In genomic region chr10:51879238-51879637, GRCh38 we compare ENCODE assay signal across 9 cellular contexts.
DNase-seq lines count a peak whose midpoint lies in the region; ATAC-seq, FAIRE-seq and TF ChIP-seq lines count a peak whose summit lies in the region.
"Had no signal": no experiment of that assay in that cellular context is flagged by ENCODE, and none has a peak within 500 bp of the region (broad histone marks: within the 10 kb centered on the region; RNA-seq: fewer than 3 reads in every experiment).

No MANE protein-coding gene starts in this region.

- H3K9ac ChIP-seq in GM12878 (ENCODE audit: control insufficient read depth, insufficient read depth, low read length), result no peak overlapping the region

- H3K4me3 Mint-ChIP-seq in mesothelial cell of epicardium, result no peak overlapping the region

- H3K36me3 ChIP-seq in GM12878 (ENCODE audit: control insufficient read depth in 2 of 2, insufficient read depth in 2 of 2, low read length in 1 of 2), result no peaks in the 10 kb centered on the region
- H3K36me3 ChIP-seq: neutrophil had no signal

- no peaks in the 10 kb centered on the region for H3K27me3 Mint-ChIP-seq in mesothelial cell of epicardium (ENCODE audit: low read depth)

- POLR2A ChIA-PET in GM12878 (lab: Charles Lee), result no interaction called here

- H3K27ac ChIP-seq in GM12878 (ENCODE audit: control insufficient read depth, insufficient read depth), result no peak overlapping the region
- H3K27ac ChIP-seq: neutrophil had no signal

- TF ChIP-seq CTCF in GM12878 (IDR thresholded peaks at IDR 0.05 in 2 of 3, conservative IDR thresholded peaks at IDR 0.05 in 1 of 3; ENCODE audit: control insufficient read depth in 2 of 3, extremely low read depth in 1 of 3, insufficient read depth in 1 of 3, low read depth in 3 of 3, low read length in 3 of 3), result no peak
- no peak for TF ChIP-seq CTCF in mesothelial cell of epicardium (IDR thresholded peaks at IDR 0.05; ENCODE audit: unreplicated experiment)

- no peak overlapping the region for H3K4me2 ChIP-seq in GM12878 (ENCODE audit: control insufficient read depth, insufficient read depth)

- no peaks in the 10 kb centered on the region for H4K20me1 ChIP-seq in GM12878 (ENCODE audit: control insufficient read depth, insufficient read depth)

- CTCF ChIA-PET in GM12878 (lab: Yijun Ruan, JAX), result interaction anchor here (1.0 to 1.1 kb wide), 2 partner anchors 11 to 40 kb away, joined by 3 to 4 read pairs; no protein-coding TSS in a partner anchor

- no peaks in the 10 kb centered on the region for H3K9me3 ChIP-seq in GM12878 (replicated peaks; ENCODE audit: control insufficient read depth, insufficient read depth, low read length)
- H3K9me3 ChIP-seq: neutrophil had no signal

- peaks cover 14% of the 10 kb centered on the region for H3K9me3 Mint-ChIP-seq in mesothelial cell of epicardium

- no peak for FAIRE-seq in GM12878 (lab: Jason Lieb, UNC)

- TF ChIP-seq POLR2A in GM12878 (IDR thresholded peaks at IDR 0.05; ENCODE audit: low read depth, low read length), result no peak

- intact Hi-C loops in GM12878 (cut with micrococcal nuclease; ENCODE audit: unreplicated experiment), result no loop called here

- no TSS peak for BruUV-seq in GM12878 (replicated peaks; lab: Mats Ljungman, UMichigan)

- peak overlapping the region; percentile 39 for H3K27ac Mint-ChIP-seq in mesothelial cell of epicardium

- RAD21 ChIA-PET in GM12878 (lab: Charles Lee; ENCODE audit: unreplicated experiment), result interaction anchor here (0.5 to 1.5 kb wide), 4 partner anchors 9 to 81 kb away, joined by 3 to 4 read pairs (median 4); no protein-coding TSS in a partner anchor

- peaks cover 9% of the 10 kb centered on the region for H3K4me1 Mint-ChIP-seq in mesothelial cell of epicardium

- no peak overlapping the region for H3K4me3 ChIP-seq in GM12878

- DNase-seq in GM04504 (ENCODE audit: low read depth) (peak; percentile 98), HPDE6-E6E7 (ENCODE audit: extremely low spot score) (peak; percentile 64), GM12878 (ENCODE audit: low read depth, low spot score) (peak; percentile 52), mesothelial cell of epicardium (ENCODE audit: low spot score in 2 of 2, unreplicated experiment in 2 of 2) (no peak), NCI-H146 (lab: John Stamatoyannopoulos, UW) (no peak), HT-29 (ENCODE audit: low spot score) (no peak), NCI-H146 treated with DMSO at 0.1 percent for 48 hours (lab: John Stamatoyannopoulos, UW; ENCODE audit: unreplicated experiment) (no peak)

- SMC1A ChIA-PET in GM12878 (lab: Charles Lee; ENCODE audit: uncharacterized antibody, unreplicated experiment), result interaction anchor here (1.1 to 1.4 kb wide), 3 partner anchors 14 to 261 kb away, joined by 3 to 4 read pairs (median 3); no protein-coding TSS in a partner anchor

- no peaks in the 10 kb centered on the region; the same call in 1 of the 2 replicates for H3K4me1 ChIP-seq in GM12878 (ENCODE audit: control insufficient read depth, insufficient read depth, low read length)

- no peaks in the 10 kb centered on the region for H3K79me2 ChIP-seq in GM12878 (ENCODE audit: control insufficient read depth, insufficient read depth, low read length)

- no peak for TF ChIP-seq RAD21 in GM12878 (IDR thresholded peaks at IDR 0.05; ENCODE audit: insufficient read depth, low read depth, low read length)

- peaks cover 6% of the 10 kb centered on the region for H3K36me3 Mint-ChIP-seq in mesothelial cell of epicardium

- peak overlapping the region; percentile 61 for H2AFZ ChIP-seq in GM12878 (ENCODE audit: control insufficient read depth, low read depth, low read length)

- ATAC-seq in GM21515 (IDR thresholded peaks at IDR 0.05; ENCODE audit: unreplicated experiment) (peak; percentile 90), GM12878 (peak; percentile 92)

- WGBS in GM12878 (ENCODE audit: insufficient coverage, insufficient replicate concordance, low lambda C conversion rate, missing lambda C conversion rate), result 0% methylated on average over 1 of the region's 1 CpG

- TF ChIP-seq EP300 in GM12878 (IDR thresholded peaks at IDR 0.05; ENCODE audit: borderline replicate concordance in 1 of 2, control insufficient read depth in 1 of 2, low read depth in 2 of 2, low read length in 2 of 2), result no peak

- in situ Hi-C loops in GM12878 (cut with MboI), result no loop called here

- no peaks in the 10 kb centered on the region for H3K27me3 ChIP-seq in GM12878 (replicated peaks in 1 of 2; ENCODE audit: control insufficient read depth in 2 of 2, insufficient read depth in 2 of 2, low read length in 1 of 2)
- H3K27me3 ChIP-seq: neutrophil had no signal

TF ChIP-seq in GM12878, 131 proteins besides CTCF, POLR2A, EP300 and RAD21:
- TF ChIP-seq ATF2 (IDR thresholded peaks at IDR 0.05; ENCODE audit: low read length), result peak; percentile 20; the same call in 1 of the 2 replicates
- peak; percentile 32 for TF ChIP-seq JUNB (IDR thresholded peaks at IDR 0.05)
- 0 out of 2 replicates have a peak, but pooled peaks have one; percentile 21 for TF ChIP-seq ATF7 (IDR thresholded peaks at IDR 0.05; ENCODE audit: low read depth)
- no peak for TF ChIP-seq MEF2A (IDR thresholded peaks at IDR 0.05; ENCODE audit: insufficient read depth, low read depth, low read length)
- peak; percentile 25 for TF ChIP-seq SKIL (IDR thresholded peaks at IDR 0.05; ENCODE audit: low read depth, poor library complexity, severe bottlenecking)
- peak; percentile 58 for TF ChIP-seq NFIC (IDR thresholded peaks at IDR 0.05; ENCODE audit: low read depth, low read length)
- no peak for TF ChIP-seq MXI1 (IDR thresholded peaks at IDR 0.05; ENCODE audit: low read depth, low read length)
- peak; percentile 60; the same call in 1 of the 2 replicates for TF ChIP-seq RELB (IDR thresholded peaks at IDR 0.05; ENCODE audit: low read depth)
- TF ChIP-seq MEF2B (IDR thresholded peaks at IDR 0.05; ENCODE audit: partially characterized antibody, poor library complexity, severe bottlenecking), result peak; percentile 81
- peak; percentile 18; the same call in 1 of the 2 replicates for TF ChIP-seq IKZF1 (conservative IDR thresholded peaks at IDR 0.05)
- TF ChIP-seq IKZF2 (IDR thresholded peaks at IDR 0.05), result peak; percentile 37 to 41; a peak in 2 of 4 replicates
- no peak for TF ChIP-seq USF2 (IDR thresholded peaks at IDR 0.05; ENCODE audit: borderline replicate concordance, low read depth, low read length)
- no peak for TF ChIP-seq BRCA1 (IDR thresholded peaks at IDR 0.05; ENCODE audit: low read depth, low read length)
- TF ChIP-seq RUNX3 (IDR thresholded peaks at IDR 0.05; ENCODE audit: low read length), result peak; percentile 43; the same call in 1 of the 2 replicates

Comparison
In these comparisons a context has a peak if more than half of its experiments do, and no peak if none do; other contexts are left out.
1. DNase-seq: peak in GM04504 (single experiment), HPDE6-E6E7 (single experiment) and GM12878 (single experiment); none in mesothelial cell of epicardium (0 of 2), NCI-H146 (single experiment), HT-29 (single experiment) and NCI-H146 treated with DMSO at 0.1 percent for 48 hours (single experiment).